In the genomic region with DNA sequence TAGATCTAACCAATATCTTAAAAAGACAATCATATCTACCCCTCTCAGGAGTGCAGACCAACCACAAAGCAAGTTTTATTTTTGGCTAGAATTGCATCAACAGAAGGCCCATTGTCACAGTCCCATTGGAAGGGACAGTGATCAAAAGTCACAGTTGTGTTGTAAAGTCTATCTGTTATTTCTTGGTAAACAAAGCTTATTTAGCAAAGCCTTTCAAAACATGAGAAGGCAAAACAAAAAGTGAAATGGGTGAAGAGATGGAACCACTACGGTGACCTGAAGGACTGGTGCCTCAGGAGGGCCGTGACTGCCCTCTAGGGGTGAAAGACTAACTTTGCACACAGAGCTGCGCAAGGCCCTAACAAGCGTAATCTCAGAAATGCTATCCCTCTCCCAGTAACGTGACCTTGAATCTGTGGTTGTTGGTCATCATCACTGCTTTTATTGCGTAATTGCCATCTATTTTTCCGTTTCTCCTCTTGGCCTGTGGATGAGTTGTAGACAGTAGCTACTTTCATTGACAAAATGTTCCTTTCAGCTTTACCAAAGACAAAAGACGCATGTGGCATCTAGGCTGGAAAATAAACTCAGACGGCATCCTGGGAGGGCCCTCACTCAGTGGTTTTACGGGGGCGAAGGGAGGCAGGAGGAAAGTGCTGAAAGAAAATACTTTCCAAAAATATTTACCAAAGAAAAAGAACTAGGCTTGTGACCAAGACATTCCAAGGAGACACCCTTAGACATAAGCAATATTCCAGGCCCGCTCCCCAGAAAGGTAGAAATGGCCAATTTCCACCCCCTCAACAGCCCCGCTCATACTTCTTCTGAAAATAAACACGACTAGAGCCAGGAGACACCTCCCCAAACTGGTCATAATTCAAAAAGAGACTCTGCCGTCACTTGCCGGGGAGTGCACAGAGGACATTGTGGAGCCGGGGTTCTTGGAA, we compare ENCODE assay signal across 8 cellular contexts.
DNase-seq lines count a peak whose midpoint lies in the region; ATAC-seq and TF ChIP-seq lines count a peak whose summit lies in the region.

No MANE protein-coding gene starts in this region.

- TF ChIP-seq EP300 in suprapubic skin (IDR thresholded peaks at IDR 0.05), result no peak

- TF ChIP-seq CTCF in suprapubic skin (IDR thresholded peaks at IDR 0.05), result peak; percentile 83 to 92

- WGBS in suprapubic skin, result 26% methylated on average over 17 of the region's 17 CpGs

- TF ChIP-seq POLR2A in suprapubic skin (IDR thresholded peaks at IDR 0.05), result no peak

- H3K27ac ChIP-seq in suprapubic skin, result peak overlapping the region; percentile 30

- peaks cover 18% of the 10 kb centered on the region for H3K4me1 ChIP-seq in suprapubic skin

- DNase-seq in DMS53 treated with DMSO at 0.1 percent for 48 hours (lab: John Stamatoyannopoulos, UW; ENCODE audit: unreplicated experiment) (peak; percentile 7), HS-27A (ENCODE audit: low read depth) (peak; percentile 33), RPMI8226 (peak; percentile 80), fibroblast of the conjunctiva (ENCODE audit: low read depth) (peak; percentile 86), occipital lobe (lab: John Stamatoyannopoulos, UW) (peak; percentile 49), suprapubic skin (ENCODE audit: low spot score in 2 of 2) (peak in 1 of 2 donors; percentile 81)
- DNase-seq in activated T-helper 9 cell treated with anti-CD3 and anti-CD28 coated beads, Interleukin-2, amount 50 U/mL, for 16 hours (ENCODE audit: low read depth), result peak; percentile 50

- peak; percentile 97 for ATAC-seq in GM21390 (IDR thresholded peaks at IDR 0.05; ENCODE audit: unreplicated experiment)

- no peaks in the 10 kb centered on the region for H3K27me3 ChIP-seq in suprapubic skin

- H3K4me3 ChIP-seq in suprapubic skin, result no peak overlapping the region

- H3K9me3 ChIP-seq in suprapubic skin, result no peaks in the 10 kb centered on the region

- peaks cover 4% of the 10 kb centered on the region for H3K36me3 ChIP-seq in suprapubic skin
